16 cellular contexts compared by ENCODE assay signal in the genomic region with DNA sequence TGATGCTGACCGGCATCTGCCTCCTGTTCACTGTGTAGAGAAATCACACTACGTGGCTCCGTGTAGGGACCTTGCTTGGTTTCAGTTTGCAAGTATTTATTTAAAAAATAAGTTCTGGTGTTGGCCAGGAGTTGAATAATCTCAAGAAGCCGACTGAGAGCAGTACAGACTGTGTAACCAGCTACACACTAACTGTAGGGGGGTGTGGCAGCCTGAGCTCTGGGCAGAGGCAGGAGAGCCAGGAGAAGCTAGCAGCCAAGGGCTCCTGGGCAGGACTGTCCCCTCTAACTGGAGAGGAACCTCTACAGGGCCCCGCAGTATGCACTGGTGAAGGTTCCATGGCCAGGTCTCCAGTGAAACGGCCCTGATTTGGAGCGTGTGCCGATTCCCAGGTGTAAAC.
DNase-seq lines count a peak whose midpoint lies in the region; ATAC-seq, FAIRE-seq and TF ChIP-seq lines count a peak whose summit lies in the region.
"Had no signal": no experiment of that assay in that cellular context is flagged by ENCODE, and none has a peak within 500 bp of the region (broad histone marks: within the 10 kb centered on the region; RNA-seq: fewer than 3 reads in every experiment).

No MANE protein-coding gene starts in this region.

- H3K9me2 ChIP-seq in MM.1S (replicated peaks; ENCODE audit: insufficient read depth, low read length), result no peaks in the 10 kb centered on the region

- TF ChIP-seq POLR2A in H54 (IDR thresholded peaks at IDR 0.05; ENCODE audit: low read depth, low read length), result no peak

- peaks cover 13% of the 10 kb centered on the region for H3K27me3 Mint-ChIP-seq in neural progenitor cell (ENCODE audit: insufficient read depth, low read depth)

- H3F3A ChIP-seq in MM.1S (ENCODE audit: insufficient read depth, low read length), result peaks cover 14% of the 10 kb centered on the region; the same call in 1 of the 2 replicates
- peaks cover 8% of the 10 kb centered on the region for H3F3A ChIP-seq in neural progenitor cell (ENCODE audit: low read depth)

- H3K4me1 ChIP-seq in MM.1S (ENCODE audit: low read length) (peaks cover 21% of the 10 kb centered on the region), neural progenitor cell (peaks cover 7% of the 10 kb centered on the region)

- TF ChIP-seq CTCF in MM.1S (IDR thresholded peaks at IDR 0.05; ENCODE audit: low read length) (no peak), neural progenitor cell (IDR thresholded peaks at IDR 0.05) (no peak)

- H3K36me3 ChIP-seq in MM.1S (replicated peaks; ENCODE audit: insufficient read depth, low read length) (no peaks in the 10 kb centered on the region), neural progenitor cell (no peaks in the 10 kb centered on the region)
- H3K36me3 ChIP-seq: MG63 had no signal

- ATAC-seq in HG02571 (IDR thresholded peaks at IDR 0.05; ENCODE audit: unreplicated experiment), result no peak
- ATAC-seq: GM23338, HepG2, Panc1 had no signal

- H2AFZ ChIP-seq in MM.1S (ENCODE audit: low read length), result no peak overlapping the region
- H2AFZ ChIP-seq in neural progenitor cell (replicated peaks), result no peak overlapping the region
- H2AFZ ChIP-seq: GM23338 had no signal

- H3K4me3 ChIP-seq in MM.1S (ENCODE audit: low read length) (peak overlapping the region; percentile 31; the same call in 1 of the 2 replicates), neural progenitor cell (no peak overlapping the region)
- H3K4me3 ChIP-seq: GM23338, MG63 had no signal

- H3K27ac Mint-ChIP-seq in neural progenitor cell, result peak overlapping the region; percentile 78
- H3K27ac Mint-ChIP-seq: GM23338, HFFc6 had no signal

- H3K9ac ChIP-seq in MM.1S (ENCODE audit: low read length), result no peak overlapping the region
- no peak overlapping the region for H3K9ac ChIP-seq in neural progenitor cell

- FAIRE-seq in H54 (lab: Jason Lieb, UNC), result no peak
- FAIRE-seq: HepG2 had no signal

- H3K4me2 ChIP-seq in MM.1S (ENCODE audit: low read depth, low read length) (peak overlapping the region; percentile 77), neural progenitor cell (no peak overlapping the region)
- H3K4me2 ChIP-seq: GM23338 had no signal

- H4K20me1 ChIP-seq in MM.1S (ENCODE audit: insufficient read depth, low read length), result no peaks in the 10 kb centered on the region
- H4K20me1 ChIP-seq in neural progenitor cell (ENCODE audit: low read depth), result no peaks in the 10 kb centered on the region

- H3K36me3 Mint-ChIP-seq in neural progenitor cell, result no peaks in the 10 kb centered on the region
- H3K36me3 Mint-ChIP-seq: CD4-positive, CD25-positive, alpha-beta regulatory T cell had no signal

- peaks cover 25% of the 10 kb centered on the region for H3K4me1 Mint-ChIP-seq in neural progenitor cell

- H3K9me3 ChIP-seq in MM.1S (replicated peaks; ENCODE audit: insufficient read depth, low read length), result no peaks in the 10 kb centered on the region
- H3K9me3 ChIP-seq in neural progenitor cell (ENCODE audit: low read depth), result no peaks in the 10 kb centered on the region
- H3K9me3 ChIP-seq: MG63 had no signal

- H3K27me3 ChIP-seq in MM.1S (replicated peaks; ENCODE audit: insufficient read depth, low read length) (peaks cover 4% of the 10 kb centered on the region; the same call in 1 of the 2 replicates), neural progenitor cell (no peaks in the 10 kb centered on the region)

- no peak overlapping the region for H3K4me3 Mint-ChIP-seq in neural progenitor cell
- H3K4me3 Mint-ChIP-seq: CD4-positive, CD25-positive, alpha-beta regulatory T cell; GM23338; HFFc6 had no signal

- DNase-seq in DMS79 (lab: John Stamatoyannopoulos, UW) (peak; percentile 28), MM.1S (peak; percentile 43), fibroblast of gingiva (ENCODE audit: low read depth) (peak; percentile 22), neural progenitor cell (ENCODE audit: low spot score) (no peak), HPDE6-E6E7 (ENCODE audit: extremely low spot score) (no peak), H54 (ENCODE audit: insufficient read length, low spot score) (no peak)
- DNase-seq: AML-193; CD4-positive, CD25-positive, alpha-beta regulatory T cell; GF-D8; HFFc6; MG63; NCI-H1930 had no signal

- H3K79me2 ChIP-seq in MM.1S (ENCODE audit: low read length) (no peaks in the 10 kb centered on the region), neural progenitor cell (ENCODE audit: low read depth) (no peaks in the 10 kb centered on the region)

- no peaks in the 10 kb centered on the region for H3K9me3 Mint-ChIP-seq in neural progenitor cell
- H3K9me3 Mint-ChIP-seq: CD4-positive, CD25-positive, alpha-beta regulatory T cell; GM23338; HFFc6 had no signal

- H3K27ac ChIP-seq in MM.1S (ENCODE audit: low read length) (peak overlapping the region; percentile 31; the same call in 1 of the 2 replicates), neural progenitor cell (no peak overlapping the region)

Comparison
In these comparisons a context has a peak if more than half of its experiments do, and no peak if none do; other contexts are left out.
1. DNase-seq: peak in DMS79 (single experiment), MM.1S (single experiment) and fibroblast of gingiva (single experiment); none in neural progenitor cell (single experiment), HPDE6-E6E7 (single experiment) and H54 (single experiment).